1 cellular context compared by ENCODE assay signal in genomic region chr15:98715401-98715800, GRCh38.
TF ChIP-seq lines count a peak whose summit lies in the region.

No MANE protein-coding gene starts in this region.

TF ChIP-seq in H1, 55 proteins besides CTCF, POLR2A, EP300 and RAD21:
- TF ChIP-seq SIN3A (conservative IDR thresholded peaks at IDR 0.05 in 1 of 2, IDR thresholded peaks at IDR 0.05 in 1 of 2; ENCODE audit: low read depth in 1 of 2, low read length in 2 of 2) (no peak), FOSL1 (IDR thresholded peaks at IDR 0.05; ENCODE audit: insufficient read depth, low read depth, low read length) (no peak), ATF3 (IDR thresholded peaks at IDR 0.05; ENCODE audit: insufficient read depth, low read depth, low read length) (no peak), CEBPB (IDR thresholded peaks at IDR 0.05; ENCODE audit: low read depth, low read length) (no peak), RXRA (IDR thresholded peaks at IDR 0.05; ENCODE audit: insufficient read depth, low read depth, low read length) (no peak), NRF1 (IDR thresholded peaks at IDR 0.05; ENCODE audit: low read depth, low read length) (no peak), JUN (IDR thresholded peaks at IDR 0.05; ENCODE audit: low read depth, low read length) (no peak), KDM1A (IDR thresholded peaks at IDR 0.05; ENCODE audit: borderline replicate concordance, low read length) (no peak), CHD1 (IDR thresholded peaks at IDR 0.05; ENCODE audit: low read depth, low read length) (no peak), ATF2 (IDR thresholded peaks at IDR 0.05; ENCODE audit: low read length) (no peak), MAX (IDR thresholded peaks at IDR 0.05) (no peak), RFX5 (IDR thresholded peaks at IDR 0.05; ENCODE audit: borderline replicate concordance, low read depth, low read length) (no peak), SP2 (IDR thresholded peaks at IDR 0.05; ENCODE audit: low read length) (no peak)
